ENCODE assay signal across 8 cellular contexts in genomic region chr13:36819811-36820140, GRCh38. TPM values are rescaled to one million over a fixed set of nuclear protein-coding genes. Genes with fewer than 3 reads are reported as not detected.
DNase-seq lines count a peak whose midpoint lies in the region; ATAC-seq and TF ChIP-seq lines count a peak whose summit lies in the region.

No MANE protein-coding gene starts in this region.

- TF ChIP-seq POLR2A in GM18505 (IDR thresholded peaks at IDR 0.05; ENCODE audit: borderline replicate concordance, extremely low read depth, insufficient read depth, insufficient read length), result no peak
- no peak for TF ChIP-seq POLR2A in Peyer's patch (IDR thresholded peaks at IDR 0.05)
- TF ChIP-seq POLR2A in breast epithelium (IDR thresholded peaks at IDR 0.05), result no peak

- H3K27me3 ChIP-seq in Peyer's patch (no peaks in the 10 kb centered on the region), breast epithelium (no peaks in the 10 kb centered on the region), lung (ENCODE audit: control insufficient read depth, insufficient read depth) (no peaks in the 10 kb centered on the region)

- H3K27ac ChIP-seq in Peyer's patch (peak overlapping the region; percentile 72 to 92 (median 80)), breast epithelium (peak overlapping the region in 1 of 2 donors; percentile 70), lung (ENCODE audit: low read depth in 1 of 2, low read length in 1 of 2) (no peak overlapping the region)

- CTCF ChIA-PET in AG04449 (lab: Yijun Ruan, JAX), result no interaction called here

- no peaks in the 10 kb centered on the region for H3K36me3 ChIP-seq in Peyer's patch
- H3K36me3 ChIP-seq in breast epithelium, result no peaks in the 10 kb centered on the region
- H3K36me3 ChIP-seq in lung (ENCODE audit: control insufficient read depth in 2 of 2, insufficient read depth in 2 of 2, low read length in 2 of 2), result no peaks in the 10 kb centered on the region

- 0 to 1% methylated on average over 14 of the region's 14 CpGs for WGBS in lung, 2 donors

- TF ChIP-seq CTCF in AG04449 (IDR thresholded peaks at IDR 0.05; ENCODE audit: insufficient read depth, low read length, missing control alignments) (no peak), Peyer's patch (IDR thresholded peaks at IDR 0.05) (no peak), breast epithelium (IDR thresholded peaks at IDR 0.05) (no peak), lung (IDR thresholded peaks at IDR 0.05; ENCODE audit: control extremely low read depth, extremely low read depth) (no peak)

- H3K4me3 ChIP-seq in AG04449 (ENCODE audit: low read depth, low read length) (peak overlapping the region; percentile 80), Peyer's patch (peak overlapping the region; percentile 84 to 91 (median 89)), breast epithelium (peak overlapping the region; percentile 73 to 87 (median 80)), lung (peak overlapping the region; percentile 96)

- intact Hi-C loops in breast epithelium (cut with DNase I; ENCODE audit: low total_unique reads), result loop anchor here (5.0 kb wide), 1 partner anchor 492 kb away; no protein-coding TSS in a partner anchor

- H3K9me3 ChIP-seq in Peyer's patch, result no peaks in the 10 kb centered on the region
- no peaks in the 10 kb centered on the region for H3K9me3 ChIP-seq in breast epithelium
- no peaks in the 10 kb centered on the region for H3K9me3 ChIP-seq in lung (ENCODE audit: control insufficient read depth in 2 of 2, insufficient read depth in 1 of 2, low read length in 1 of 2)

- ATAC-seq in GM18505 (IDR thresholded peaks at IDR 0.05; ENCODE audit: unreplicated experiment), result peak; percentile 16
- peak; percentile 20 for ATAC-seq in HG03064 (IDR thresholded peaks at IDR 0.05; ENCODE audit: low read depth, unreplicated experiment)
- no peak for ATAC-seq in lung (ENCODE audit: insufficient read depth, low FRiP score)

- DNase-seq in AG04449 (ENCODE audit: low read depth, low spot score), result no peak
- no peak for DNase-seq in Peyer's patch
- DNase-seq in breast epithelium (ENCODE audit: low spot score in 2 of 2), result no peak
- no peak for DNase-seq in lung (ENCODE audit: low spot score)
- DNase-seq in stimulated activated CD8-positive, alpha-beta memory T cell treated with anti-CD3 and anti-CD28 coated beads, Interleukin-7, amount 100 ng/mL, for 24 hours (ENCODE audit: low read depth), result peak; percentile 12
- DNase-seq in effector CD4-positive, alpha-beta T cell, result no peak

- H3K4me1 ChIP-seq in Peyer's patch (peaks cover 0 to 18% (median 3%) of the 10 kb centered on the region in 4 donors), breast epithelium (peaks cover 0 to 10% of the 10 kb centered on the region in 2 donors), lung (ENCODE audit: control insufficient read depth in 2 of 2, insufficient read depth in 2 of 2, low read length in 2 of 2) (peaks cover 3 to 12% of the 10 kb centered on the region in 2 donors)

- POLR2A ChIA-PET in AG04449 (lab: Yijun Ruan, JAX), result no interaction called here

RNA-seq across cellular contexts. Expression of gene RFXAP, which starts 0.8 kb away (rescaled TPM):
- total RNA-seq in Peyer's patch, result 1 to 10 TPM; 3.8 to 5.5 (median 4.6) TPM
- 1 to 10 TPM; 3.8 to 6.6 (median 5.9) TPM for total RNA-seq in breast epithelium
- 1 to 10 TPM; 5.4 to 9.5 TPM for total RNA-seq in lung
- polyA plus RNA-seq in lung, result 1 to 10 TPM; 3.0 to 4.4 TPM

Comparison
In these comparisons a context has a peak if more than half of its experiments do, and no peak if none do; other contexts are left out.
1. H3K27ac ChIP-seq: peak in Peyer's patch (4 of 4); none in lung (0 of 2).
2. Peak in every context shown above with its lines, with median percentiles within 50 percentile points of each other: H3K4me3 ChIP-seq.